ENCODE assay signal across 1 cellular context in the genomic region with DNA sequence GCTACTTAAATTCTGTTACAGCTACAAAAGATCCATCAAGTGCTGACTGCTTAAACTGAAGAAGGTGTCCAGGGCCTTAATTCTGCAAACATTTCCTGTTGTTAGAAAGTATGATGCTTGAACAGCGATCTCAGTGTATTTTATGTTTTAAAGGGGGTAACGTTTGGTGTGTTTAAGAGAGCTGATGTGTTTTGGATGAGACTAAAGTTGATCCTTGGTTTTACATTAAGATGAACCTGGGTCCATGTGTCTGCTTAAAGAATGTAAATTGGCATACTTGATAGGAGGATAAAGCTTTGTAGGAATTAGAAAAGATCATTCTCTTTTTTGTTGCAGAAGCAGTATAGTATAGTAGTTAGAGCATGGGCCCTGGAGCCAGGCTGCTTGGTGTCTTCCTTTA.
TF ChIP-seq lines count a peak whose summit lies in the region.

No MANE protein-coding gene starts in this region.

TF ChIP-seq in IMR-90, 13 proteins besides CTCF, POLR2A, EP300 and RAD21:
- no peak for TF ChIP-seq FOS (IDR thresholded peaks at IDR 0.05; ENCODE audit: low read depth, low read length)
